Comparison of ENCODE assay signal across 36 cellular contexts in genomic region chr6:4258733-4259132, GRCh38.
"Had no signal": no experiment of that assay in that cellular context is flagged by ENCODE, and none has a peak within 500 bp of the region (broad histone marks: within the 10 kb centered on the region; RNA-seq: fewer than 3 reads in every experiment).

No MANE protein-coding gene starts in this region.

- H3K4me1 Mint-ChIP-seq: activated CD4-positive, alpha-beta T cell treated with anti-CD3 and anti-CD28 coated beads for 36 hours; activated CD4-positive, alpha-beta T cell treated with anti-CD3 and anti-CD28 coated beads, Interleukin-2, amount 10 ng/mL, durations not matched to agents 7 days and 5 days; activated naive CD8-positive, alpha-beta T cell treated with anti-CD3 and anti-CD28 coated beads, Interleukin-2, amount 50 U/mL, for 24 hours; central memory CD8-positive, alpha-beta T cell; WTC11 had no signal

- H3K27ac ChIP-seq: brain microvascular endothelial cell, cardiac muscle cell, KMS-11, Peyer's patch, SJSA1 had no signal

- FAIRE-seq: TTC549 had no signal

- H3K9me3 ChIP-seq: Peyer's patch, SJSA1, SK-N-SH had no signal

- H3K27me3 Mint-ChIP-seq: activated naive CD8-positive, alpha-beta T cell; activated naive CD8-positive, alpha-beta T cell treated with anti-CD3 and anti-CD28 coated beads, Interleukin-2, amount 50 U/mL, for 24 hours had no signal

- H3K9ac ChIP-seq: KMS-11, SK-N-SH had no signal

- H3K36me3 ChIP-seq: brain microvascular endothelial cell, cardiac muscle cell, Peyer's patch, SJSA1 had no signal

- DNase-seq: activated CD4-positive, alpha-beta T cell treated with anti-CD3 and anti-CD28 coated beads for 36 hours; activated CD4-positive, alpha-beta T cell treated with anti-CD3 and anti-CD28 coated beads, Interleukin-2, amount 10 ng/mL, durations not matched to agents 7 days and 5 days; activated CD4-positive, alpha-beta T cell treated with anti-CD3 and anti-CD28 coated beads, Interleukin-2, amount 50 U/mL, for 48 hours; activated CD8-positive, alpha-beta T cell treated with anti-CD3 and anti-CD28 coated beads, Interleukin-2, amount 10 ng/mL, durations not matched to agents 7 days and 5 days; activated gamma-delta T cell treated with Interleukin-2 at 50 U/mL for 16 hours; activated naive CD4-positive, alpha-beta T cell treated with anti-CD3 and anti-CD28 coated beads for 36 hours; activated naive CD8-positive, alpha-beta T cell treated with anti-CD3 and anti-CD28 coated beads, Interleukin-2, amount 50 U/mL, for 24 hours; activated T-cell treated with anti-CD3 and anti-CD28 coated beads, Interleukin-2, amount 50 U/mL, for 4 hours; anterior cingulate cortex; brain microvascular endothelial cell; NCI-H1048; NCI-H1417; NCI-H146; NCI-H187; NCI-H2029 treated with DMSO at 0.1 percent for 48 hours; NCI-H2107; NCI-H2171; NCI-H446; NCI-H510A treated with DMSO at 0.1 percent for 48 hours; NCI-H526 treated with DMSO at 0.1 percent for 48 hours; NCI-H774; PC-3; Peyer's patch; RPMI8226; SHP77 treated with DMSO at 0.1 percent for 48 hours; SK-N-SH had no signal

- H3K4me3 ChIP-seq: cardiac muscle cell, Peyer's patch, SJSA1 had no signal

- H3K27me3 ChIP-seq: brain microvascular endothelial cell, cardiac muscle cell, Peyer's patch, SJSA1 had no signal

- H3K9me3 Mint-ChIP-seq: activated naive CD4-positive, alpha-beta T cell treated with anti-CD3 and anti-CD28 coated beads for 36 hours; activated naive CD8-positive, alpha-beta T cell treated with anti-CD3 and anti-CD28 coated beads, Interleukin-2, amount 50 U/mL, for 24 hours; activated T-cell treated with anti-CD3 and anti-CD28 coated beads, Interleukin-2, amount 50 U/mL, for 4 hours; activated T-helper 1 cell treated with anti-CD3 and anti-CD28 coated beads, Interleukin-12 subunit alpha, Interleukin-12 subunit beta, Interleukin-2, Interleukin-4 antibody, amounts not matched to agents 30 ng/mL and 10 ng/mL and 1 ng/mL, durations not matched to agents 14 hours and 24 hours and 36 hours; central memory CD8-positive, alpha-beta T cell; T-helper 1 cell treated with Interleukin-12 subunit alpha and Interleukin-12 subunit beta and Interleukin-4 antibody, amounts not matched to agents 30 μg/mL and 1 μg/mL, for 36 hours; T-helper 2 cell treated with Interferon-gamma antibody and Interleukin-4, amounts not matched to agents 5 μg/mL and 100 μg/mL, for 36 hours; WTC11 had no signal

- H3K4me3 Mint-ChIP-seq: activated CD4-positive, alpha-beta T cell treated with anti-CD3 and anti-CD28 coated beads for 36 hours; activated CD4-positive, alpha-beta T cell treated with anti-CD3 and anti-CD28 coated beads, Interleukin-2, amount 10 ng/mL, durations not matched to agents 7 days and 5 days; activated CD8-positive, alpha-beta T cell treated with anti-CD3 and anti-CD28 coated beads, Interleukin-2, amount 10 ng/mL, durations not matched to agents 7 days and 5 days; activated naive CD4-positive, alpha-beta T cell treated with anti-CD3 and anti-CD28 coated beads for 36 hours; activated naive CD8-positive, alpha-beta T cell; activated naive CD8-positive, alpha-beta T cell treated with anti-CD3 and anti-CD28 coated beads, Interleukin-2, amount 50 U/mL, for 24 hours; activated T-cell treated with anti-CD3 and anti-CD28 coated beads, Interleukin-2, amount 50 U/mL, for 4 hours; activated T-helper 1 cell treated with anti-CD3 and anti-CD28 coated beads, Interleukin-12 subunit alpha, Interleukin-12 subunit beta, Interleukin-2, Interleukin-4 antibody, amounts not matched to agents 30 ng/mL and 10 ng/mL and 1 ng/mL, durations not matched to agents 14 hours and 24 hours and 36 hours; central memory CD8-positive, alpha-beta T cell; T-helper 1 cell treated with Interleukin-12 subunit alpha and Interleukin-12 subunit beta and Interleukin-4 antibody, amounts not matched to agents 30 μg/mL and 1 μg/mL, for 36 hours; T-helper 2 cell treated with Interferon-gamma antibody and Interleukin-4, amounts not matched to agents 5 μg/mL and 100 μg/mL, for 36 hours; WTC11 had no signal

- H3K36me3 Mint-ChIP-seq: activated naive CD8-positive, alpha-beta T cell; WTC11 had no signal

- H3K4me2 ChIP-seq: KMS-11, SK-N-SH had no signal

- H3K27ac Mint-ChIP-seq: activated CD4-positive, alpha-beta T cell treated with anti-CD3 and anti-CD28 coated beads for 36 hours; activated CD4-positive, alpha-beta T cell treated with anti-CD3 and anti-CD28 coated beads, Interleukin-2, amount 10 ng/mL, durations not matched to agents 7 days and 5 days; activated CD8-positive, alpha-beta T cell treated with anti-CD3 and anti-CD28 coated beads, Interleukin-2, amount 10 ng/mL, durations not matched to agents 7 days and 5 days; activated naive CD4-positive, alpha-beta T cell treated with anti-CD3 and anti-CD28 coated beads for 36 hours; activated naive CD8-positive, alpha-beta T cell; activated naive CD8-positive, alpha-beta T cell treated with anti-CD3 and anti-CD28 coated beads, Interleukin-2, amount 50 U/mL, for 24 hours; activated T-helper 1 cell treated with anti-CD3 and anti-CD28 coated beads, Interleukin-12 subunit alpha, Interleukin-12 subunit beta, Interleukin-2, Interleukin-4 antibody, amounts not matched to agents 30 ng/mL and 10 ng/mL and 1 ng/mL, durations not matched to agents 14 hours and 24 hours and 36 hours; T-helper 1 cell treated with Interleukin-12 subunit alpha and Interleukin-12 subunit beta and Interleukin-4 antibody, amounts not matched to agents 30 μg/mL and 1 μg/mL, for 36 hours; T-helper 2 cell treated with Interferon-gamma antibody and Interleukin-4, amounts not matched to agents 5 μg/mL and 100 μg/mL, for 36 hours; WTC11 had no signal
